Comparison of ENCODE assay signal across 1 cellular context in the genomic region with DNA sequence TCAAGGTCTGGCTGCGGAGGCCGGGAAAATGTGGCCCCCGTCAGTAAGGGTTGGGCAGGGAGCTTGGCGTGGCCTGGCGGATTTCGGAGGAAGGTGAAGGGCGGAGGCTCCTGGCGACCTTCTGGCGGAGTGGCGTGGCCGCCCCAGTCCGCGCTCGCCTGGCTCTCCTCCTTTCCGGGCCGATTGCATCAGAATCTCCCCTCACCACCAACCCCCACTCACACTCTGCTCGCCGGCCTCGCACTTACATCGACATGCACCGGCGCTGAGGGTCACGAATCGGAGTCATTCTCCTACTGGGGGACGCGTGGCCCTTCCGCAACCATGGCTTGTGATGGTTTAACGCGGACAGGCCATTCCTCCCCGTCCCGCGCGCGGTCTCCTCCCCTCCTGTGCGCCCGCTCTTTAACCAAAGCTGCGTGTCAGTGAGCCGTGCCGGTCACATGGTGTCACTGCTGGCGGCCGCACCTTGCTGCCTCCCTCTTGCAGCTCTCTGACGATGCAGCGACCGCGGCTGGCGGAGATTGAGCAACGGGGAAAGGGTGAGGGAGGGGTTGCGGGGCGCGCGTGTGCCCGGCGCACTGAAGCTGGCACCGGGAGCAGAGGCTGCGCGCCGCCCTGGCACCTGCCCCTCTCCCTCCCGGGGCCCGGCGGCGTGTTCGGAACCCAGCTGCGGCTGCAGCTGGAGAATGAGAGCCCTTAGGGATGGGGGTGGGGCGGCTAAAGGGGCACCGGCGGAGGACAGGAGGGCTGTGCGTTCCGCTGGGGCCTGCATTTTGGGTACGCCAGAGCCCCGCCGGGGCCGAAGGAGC.
TF ChIP-seq lines count a peak whose summit lies in the region.

A gene (minus strand): TSS at position 427 of the 812 bp plus-strand sequence. CDS start 29,243 bp downstream, outside the sequence.

TF ChIP-seq in GM12878, 131 proteins besides CTCF, POLR2A, EP300 and RAD21 (continued from another document):
- TF ChIP-seq, protein P1, sequence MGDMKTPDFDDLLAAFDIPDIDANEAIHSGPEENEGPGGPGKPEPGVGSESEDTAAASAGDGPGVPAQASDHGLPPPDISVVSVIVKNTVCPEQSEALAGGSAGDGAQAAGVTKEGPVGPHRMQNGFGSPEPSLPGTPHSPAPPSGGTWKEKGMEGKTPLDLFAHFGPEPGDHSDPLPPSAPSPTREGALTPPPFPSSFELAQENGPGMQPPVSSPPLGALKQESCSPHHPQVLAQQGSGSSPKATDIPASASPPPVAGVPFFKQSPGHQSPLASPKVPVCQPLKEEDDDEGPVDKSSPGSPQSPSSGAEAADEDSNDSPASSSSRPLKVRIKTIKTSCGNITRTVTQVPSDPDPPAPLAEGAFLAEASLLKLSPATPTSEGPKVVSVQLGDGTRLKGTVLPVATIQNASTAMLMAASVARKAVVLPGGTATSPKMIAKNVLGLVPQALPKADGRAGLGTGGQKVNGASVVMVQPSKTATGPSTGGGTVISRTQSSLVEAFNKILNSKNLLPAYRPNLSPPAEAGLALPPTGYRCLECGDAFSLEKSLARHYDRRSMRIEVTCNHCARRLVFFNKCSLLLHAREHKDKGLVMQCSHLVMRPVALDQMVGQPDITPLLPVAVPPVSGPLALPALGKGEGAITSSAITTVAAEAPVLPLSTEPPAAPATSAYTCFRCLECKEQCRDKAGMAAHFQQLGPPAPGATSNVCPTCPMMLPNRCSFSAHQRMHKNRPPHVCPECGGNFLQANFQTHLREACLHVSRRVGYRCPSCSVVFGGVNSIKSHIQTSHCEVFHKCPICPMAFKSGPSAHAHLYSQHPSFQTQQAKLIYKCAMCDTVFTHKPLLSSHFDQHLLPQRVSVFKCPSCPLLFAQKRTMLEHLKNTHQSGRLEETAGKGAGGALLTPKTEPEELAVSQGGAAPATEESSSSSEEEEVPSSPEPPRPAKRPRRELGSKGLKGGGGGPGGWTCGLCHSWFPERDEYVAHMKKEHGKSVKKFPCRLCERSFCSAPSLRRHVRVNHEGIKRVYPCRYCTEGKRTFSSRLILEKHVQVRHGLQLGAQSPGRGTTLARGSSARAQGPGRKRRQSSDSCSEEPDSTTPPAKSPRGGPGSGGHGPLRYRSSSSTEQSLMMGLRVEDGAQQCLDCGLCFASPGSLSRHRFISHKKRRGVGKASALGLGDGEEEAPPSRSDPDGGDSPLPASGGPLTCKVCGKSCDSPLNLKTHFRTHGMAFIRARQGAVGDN (IDR thresholded peaks at IDR 0.05): peak; percentile 90; the same call in 1 of the 2 replicates
- TF ChIP-seq ZNF384 (IDR thresholded peaks at IDR 0.05; ENCODE audit: borderline replicate concordance, low read depth, low read length) (no peak), ZBED1 (IDR thresholded peaks at IDR 0.05; ENCODE audit: borderline replicate concordance) (no peak; the same call in 1 of the 2 replicates), FOXK2 (IDR thresholded peaks at IDR 0.05) (no peak), CEBPB (IDR thresholded peaks at IDR 0.05; ENCODE audit: borderline replicate concordance in 1 of 2, low read depth in 2 of 2, low read length in 2 of 2) (peak in 1 of 2 experiments; percentile 82; a peak in 2 of 4 replicates), MEF2B (IDR thresholded peaks at IDR 0.05; ENCODE audit: partially characterized antibody, poor library complexity, severe bottlenecking) (peak; percentile 41), EED (IDR thresholded peaks at IDR 0.05; ENCODE audit: low read depth) (peak; percentile 28; the same call in 1 of the 2 replicates), BCL11A (IDR thresholded peaks at IDR 0.05; ENCODE audit: low read depth, low read length) (no peak), ATF7 (IDR thresholded peaks at IDR 0.05; ENCODE audit: low read depth) (peak; percentile 61), ZNF207 (IDR thresholded peaks at IDR 0.05; ENCODE audit: borderline replicate concordance) (peak; percentile 34), TAF1 (IDR thresholded peaks at IDR 0.05; ENCODE audit: borderline replicate concordance, low read depth, low read length) (peak; percentile 9; the same call in 1 of the 2 replicates), SRF (IDR thresholded peaks at IDR 0.05; ENCODE audit: low read depth in 2 of 2, low read length in 2 of 2) (0 out of 4 replicates have a peak, but pooled peaks of 1 of the 2 experiments have one; percentile 28), DPF2 (IDR thresholded peaks at IDR 0.05) (no peak; the same call in 1 of the 2 replicates), SPI1 (IDR thresholded peaks at IDR 0.05; ENCODE audit: borderline replicate concordance, insufficient read depth, low read depth, low read length) (no peak), HCFC1 (IDR thresholded peaks at IDR 0.05; ENCODE audit: low read length) (no peak), BACH1 (IDR thresholded peaks at IDR 0.05; ENCODE audit: borderline replicate concordance) (peak; percentile 59; the same call in 1 of the 2 replicates), FOS (IDR thresholded peaks at IDR 0.05; ENCODE audit: borderline replicate concordance, extremely low read depth, insufficient read length) (no peak), KAT2A (conservative IDR thresholded peaks at IDR 0.05; ENCODE audit: control insufficient read depth, low read depth, low read length) (no peak), IKZF1 (conservative IDR thresholded peaks at IDR 0.05) (peak; percentile 58; the same call in 1 of the 2 replicates)
- TF ChIP-seq, protein P2, sequence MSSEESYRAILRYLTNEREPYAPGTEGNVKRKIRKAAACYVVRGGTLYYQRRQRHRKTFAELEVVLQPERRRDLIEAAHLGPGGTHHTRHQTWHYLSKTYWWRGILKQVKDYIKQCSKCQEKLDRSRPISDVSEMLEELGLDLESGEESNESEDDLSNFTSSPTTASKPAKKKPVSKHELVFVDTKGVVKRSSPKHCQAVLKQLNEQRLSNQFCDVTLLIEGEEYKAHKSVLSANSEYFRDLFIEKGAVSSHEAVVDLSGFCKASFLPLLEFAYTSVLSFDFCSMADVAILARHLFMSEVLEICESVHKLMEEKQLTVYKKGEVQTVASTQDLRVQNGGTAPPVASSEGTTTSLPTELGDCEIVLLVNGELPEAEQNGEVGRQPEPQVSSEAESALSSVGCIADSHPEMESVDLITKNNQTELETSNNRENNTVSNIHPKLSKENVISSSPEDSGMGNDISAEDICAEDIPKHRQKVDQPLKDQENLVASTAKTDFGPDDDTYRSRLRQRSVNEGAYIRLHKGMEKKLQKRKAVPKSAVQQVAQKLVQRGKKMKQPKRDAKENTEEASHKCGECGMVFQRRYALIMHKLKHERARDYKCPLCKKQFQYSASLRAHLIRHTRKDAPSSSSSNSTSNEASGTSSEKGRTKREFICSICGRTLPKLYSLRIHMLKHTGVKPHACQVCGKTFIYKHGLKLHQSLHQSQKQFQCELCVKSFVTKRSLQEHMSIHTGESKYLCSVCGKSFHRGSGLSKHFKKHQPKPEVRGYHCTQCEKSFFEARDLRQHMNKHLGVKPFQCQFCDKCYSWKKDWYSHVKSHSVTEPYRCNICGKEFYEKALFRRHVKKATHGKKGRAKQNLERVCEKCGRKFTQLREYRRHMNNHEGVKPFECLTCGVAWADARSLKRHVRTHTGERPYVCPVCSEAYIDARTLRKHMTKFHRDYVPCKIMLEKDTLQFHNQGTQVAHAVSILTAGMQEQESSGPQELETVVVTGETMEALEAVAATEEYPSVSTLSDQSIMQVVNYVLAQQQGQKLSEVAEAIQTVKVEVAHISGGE (CRISPR knock-in tag; IDR thresholded peaks at IDR 0.05): no peak
- TF ChIP-seq, protein P3, sequence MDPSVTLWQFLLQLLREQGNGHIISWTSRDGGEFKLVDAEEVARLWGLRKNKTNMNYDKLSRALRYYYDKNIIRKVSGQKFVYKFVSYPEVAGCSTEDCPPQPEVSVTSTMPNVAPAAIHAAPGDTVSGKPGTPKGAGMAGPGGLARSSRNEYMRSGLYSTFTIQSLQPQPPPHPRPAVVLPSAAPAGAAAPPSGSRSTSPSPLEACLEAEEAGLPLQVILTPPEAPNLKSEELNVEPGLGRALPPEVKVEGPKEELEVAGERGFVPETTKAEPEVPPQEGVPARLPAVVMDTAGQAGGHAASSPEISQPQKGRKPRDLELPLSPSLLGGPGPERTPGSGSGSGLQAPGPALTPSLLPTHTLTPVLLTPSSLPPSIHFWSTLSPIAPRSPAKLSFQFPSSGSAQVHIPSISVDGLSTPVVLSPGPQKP (IDR thresholded peaks at IDR 0.05; ENCODE audit: low read depth, low read length): no peak
- TF ChIP-seq, protein P4, sequence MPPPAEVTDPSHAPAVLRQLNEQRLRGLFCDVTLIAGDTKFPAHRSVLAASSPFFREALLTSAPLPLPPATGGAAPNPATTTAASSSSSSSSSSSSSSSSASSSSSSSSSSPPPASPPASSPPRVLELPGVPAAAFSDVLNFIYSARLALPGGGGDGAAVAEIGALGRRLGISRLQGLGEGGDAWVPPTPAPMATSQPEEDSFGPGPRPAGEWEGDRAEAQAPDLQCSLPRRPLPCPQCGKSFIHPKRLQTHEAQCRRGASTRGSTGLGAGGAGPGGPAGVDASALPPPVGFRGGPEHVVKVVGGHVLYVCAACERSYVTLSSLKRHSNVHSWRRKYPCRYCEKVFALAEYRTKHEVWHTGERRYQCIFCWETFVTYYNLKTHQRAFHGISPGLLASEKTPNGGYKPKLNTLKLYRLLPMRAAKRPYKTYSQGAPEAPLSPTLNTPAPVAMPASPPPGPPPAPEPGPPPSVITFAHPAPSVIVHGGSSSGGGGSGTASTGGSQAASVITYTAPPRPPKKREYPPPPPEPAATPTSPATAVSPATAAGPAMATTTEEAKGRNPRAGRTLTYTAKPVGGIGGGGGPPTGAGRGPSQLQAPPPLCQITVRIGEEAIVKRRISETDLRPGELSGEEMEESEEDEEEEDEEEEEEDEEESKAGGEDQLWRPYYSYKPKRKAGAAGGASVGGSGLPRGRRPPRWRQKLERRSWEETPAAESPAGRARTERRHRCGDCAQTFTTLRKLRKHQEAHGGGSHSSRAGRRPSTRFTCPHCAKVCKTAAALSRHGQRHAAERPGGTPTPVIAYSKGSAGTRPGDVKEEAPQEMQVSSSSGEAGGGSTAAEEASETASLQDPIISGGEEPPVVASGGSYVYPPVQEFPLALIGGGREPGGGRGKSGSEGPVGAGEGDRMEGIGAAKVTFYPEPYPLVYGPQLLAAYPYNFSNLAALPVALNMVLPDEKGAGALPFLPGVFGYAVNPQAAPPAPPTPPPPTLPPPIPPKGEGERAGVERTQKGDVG (CRISPR knock-in tag; IDR thresholded peaks at IDR 0.05): no peak
- TF ChIP-seq, protein P5, sequence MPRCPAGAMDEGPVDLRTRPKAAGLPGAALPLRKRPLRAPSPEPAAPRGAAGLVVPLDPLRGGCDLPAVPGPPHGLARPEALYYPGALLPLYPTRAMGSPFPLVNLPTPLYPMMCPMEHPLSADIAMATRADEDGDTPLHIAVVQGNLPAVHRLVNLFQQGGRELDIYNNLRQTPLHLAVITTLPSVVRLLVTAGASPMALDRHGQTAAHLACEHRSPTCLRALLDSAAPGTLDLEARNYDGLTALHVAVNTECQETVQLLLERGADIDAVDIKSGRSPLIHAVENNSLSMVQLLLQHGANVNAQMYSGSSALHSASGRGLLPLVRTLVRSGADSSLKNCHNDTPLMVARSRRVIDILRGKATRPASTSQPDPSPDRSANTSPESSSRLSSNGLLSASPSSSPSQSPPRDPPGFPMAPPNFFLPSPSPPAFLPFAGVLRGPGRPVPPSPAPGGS (IDR thresholded peaks at IDR 0.05; ENCODE audit: borderline replicate concordance, insufficient read depth, low read depth, low read length, poor library complexity, severe bottlenecking): no peak
